In the genomic region with DNA sequence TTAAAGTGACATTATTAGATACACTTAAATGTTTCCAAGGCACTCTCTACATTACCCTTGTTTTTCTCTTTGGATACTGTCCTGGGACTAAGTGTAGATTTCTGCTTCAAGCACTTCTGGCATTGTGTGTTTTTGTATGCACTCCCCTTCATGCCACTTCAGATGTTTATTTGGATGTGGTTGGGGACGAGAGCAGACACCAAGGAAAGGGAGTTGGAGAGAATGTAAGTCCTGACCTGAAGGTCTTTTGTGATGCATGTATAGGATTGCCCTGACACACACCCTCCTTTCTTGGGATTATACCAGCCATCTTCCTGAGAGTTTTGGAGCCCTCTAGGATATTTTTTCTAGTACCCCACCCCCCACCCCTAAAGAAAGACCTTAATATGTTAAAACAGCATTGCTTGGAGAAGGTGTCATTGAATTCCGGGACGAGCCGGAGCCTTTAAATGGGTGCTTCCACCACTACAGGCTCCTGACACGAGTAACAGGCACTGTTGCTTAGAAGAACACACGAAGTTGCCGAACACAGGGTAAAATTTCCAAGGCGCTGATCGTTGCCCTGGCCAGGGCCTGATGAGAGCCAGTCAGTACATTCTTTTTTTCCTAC, we compare ENCODE assay signal across 19 cellular contexts. TPM values are rescaled to one million over a fixed set of nuclear protein-coding genes. Genes with fewer than 3 reads are reported as not detected.
A peak's percentile ranks its signal among the peaks of the same experiment; 100 is the strongest.
DNase-seq lines count a peak whose midpoint lies in the region; ATAC-seq and TF ChIP-seq lines count a peak whose summit lies in the region.
"Had no signal": no experiment of that assay in that cellular context is flagged by ENCODE, and none has a peak within 500 bp of the region (broad histone marks: within the 10 kb centered on the region; RNA-seq: fewer than 3 reads in every experiment).

No MANE protein-coding gene starts in this region.

- H3K4me3 ChIP-seq in SJSA1 (no peak overlapping the region), colonic mucosa (no peak overlapping the region)
- H3K4me3 ChIP-seq in naive thymus-derived CD4-positive, alpha-beta T cell (ENCODE audit: low read length): no peak overlapping the region
- H3K4me3 ChIP-seq: breast epithelium, K562, sigmoid colon had no signal

- POLR2A ChIA-PET in naive thymus-derived CD4-positive, alpha-beta T cell (lab: Charles Lee): no interaction called here

- no peaks in the 10 kb centered on the region for H3K27me3 Mint-ChIP-seq in activated T-cell treated with anti-CD3 and anti-CD28 coated beads, Interleukin-2, amount 50 U/mL, for 72 hours (ENCODE audit: low read depth)
- H3K27me3 Mint-ChIP-seq in naive thymus-derived CD4-positive, alpha-beta T cell: no peaks in the 10 kb centered on the region
- H3K27me3 Mint-ChIP-seq: natural killer cell treated with Interleukin-12 subunit alpha and Interleukin-12 subunit beta and Interleukin-15 and Interleukin-18, amount 100 ng/mL, for 72 hours had no signal

- CTCF ChIA-PET in naive thymus-derived CD4-positive, alpha-beta T cell (lab: Charles Lee): no interaction called here

- H3K9me3 ChIP-seq in SJSA1 (replicated peaks) (no peaks in the 10 kb centered on the region), colonic mucosa (no peaks in the 10 kb centered on the region)
- no peaks in the 10 kb centered on the region for H3K9me3 ChIP-seq in naive thymus-derived CD4-positive, alpha-beta T cell (ENCODE audit: control insufficient read depth in 2 of 3, low read length in 3 of 3)
- H3K9me3 ChIP-seq: BE2C, breast epithelium, sigmoid colon had no signal

- H3K4me1 Mint-ChIP-seq in activated T-cell treated with anti-CD3 and anti-CD28 coated beads, Interleukin-2, amount 50 U/mL, for 72 hours (ENCODE audit: low read depth): peaks cover under 1% of the 10 kb centered on the region
- H3K4me1 Mint-ChIP-seq in naive thymus-derived CD4-positive, alpha-beta T cell: peaks cover 13 to 63% (median 46%) of the 10 kb centered on the region in 7 donors

- no peak for TF ChIP-seq CTCF in colonic mucosa (IDR thresholded peaks at IDR 0.05)

- ATAC-seq in activated T-cell treated with anti-CD3 and anti-CD28 coated beads, Interleukin-2, amount 50 U/mL, for 72 hours (replicated peaks in 1 of 2): no peak
- no peak for ATAC-seq in naive thymus-derived CD4-positive, alpha-beta T cell
- ATAC-seq: K562; natural killer cell treated with Interleukin-12 subunit alpha and Interleukin-12 subunit beta and Interleukin-15 and Interleukin-18, amount 100 ng/mL, for 72 hours had no signal

- no peak overlapping the region for H3K27ac ChIP-seq in SJSA1
- H3K27ac ChIP-seq in naive thymus-derived CD4-positive, alpha-beta T cell (ENCODE audit: low read depth, low read length): no peak overlapping the region
- no peak overlapping the region for H3K27ac ChIP-seq in colonic mucosa
- H3K27ac ChIP-seq: breast epithelium, sigmoid colon had no signal

- peaks cover 67% of the 10 kb centered on the region for H3K36me3 ChIP-seq in SJSA1
- H3K36me3 ChIP-seq in naive thymus-derived CD4-positive, alpha-beta T cell (ENCODE audit: control insufficient read depth in 2 of 3, insufficient read depth in 3 of 3, low read length in 3 of 3): peaks cover 34 to 76% (median 49%) of the 10 kb centered on the region in 3 experiments
- peaks cover 10% of the 10 kb centered on the region for H3K36me3 ChIP-seq in colonic mucosa

- H3K4me1 ChIP-seq in SJSA1 (replicated peaks): peaks cover 12% of the 10 kb centered on the region
- no peaks in the 10 kb centered on the region for H3K4me1 ChIP-seq in naive thymus-derived CD4-positive, alpha-beta T cell (ENCODE audit: control insufficient read depth in 2 of 2, insufficient read depth in 2 of 2, low read length in 2 of 2)
- no peaks in the 10 kb centered on the region for H3K4me1 ChIP-seq in colonic mucosa
- H3K4me1 ChIP-seq: BE2C, breast epithelium, sigmoid colon had no signal

- no peaks in the 10 kb centered on the region for H3K27me3 ChIP-seq in SJSA1 (replicated peaks)
- H3K27me3 ChIP-seq in naive thymus-derived CD4-positive, alpha-beta T cell (ENCODE audit: control insufficient read depth in 2 of 2, insufficient read depth in 2 of 2, low read length in 2 of 2): no peaks in the 10 kb centered on the region
- no peaks in the 10 kb centered on the region for H3K27me3 ChIP-seq in colonic mucosa
- H3K27me3 ChIP-seq: BE2C, breast epithelium, sigmoid colon had no signal

- no peak overlapping the region for H3K9ac ChIP-seq in colonic mucosa (ENCODE audit: low read depth in 2 of 2, low read length in 2 of 2)

- H3K27ac Mint-ChIP-seq in activated T-cell treated with anti-CD3 and anti-CD28 coated beads, Interleukin-2, amount 50 U/mL, for 72 hours: peak overlapping the region; percentile 25
- peak overlapping the region in 7 of 9 donors; percentile 18 to 75 (median 70) for H3K27ac Mint-ChIP-seq in naive thymus-derived CD4-positive, alpha-beta T cell

- intact Hi-C loops in naive thymus-derived CD4-positive, alpha-beta T cell (cut with micrococcal nuclease): no loop called here
- intact Hi-C loops in colonic mucosa (cut with DNase I): loop anchor here (10.0 kb wide), 1 partner anchor 656 kb away; no protein-coding TSS in a partner anchor

- no peaks in the 10 kb centered on the region for H3K9me3 Mint-ChIP-seq in activated T-cell treated with anti-CD3 and anti-CD28 coated beads, Interleukin-2, amount 50 U/mL, for 72 hours
- H3K9me3 Mint-ChIP-seq in naive thymus-derived CD4-positive, alpha-beta T cell: no peaks in the 10 kb centered on the region
- H3K9me3 Mint-ChIP-seq: natural killer cell treated with Interleukin-12 subunit alpha and Interleukin-12 subunit beta and Interleukin-15 and Interleukin-18, amount 100 ng/mL, for 72 hours had no signal

- no peak for DNase-seq in activated T-cell treated with anti-CD3 and anti-CD28 coated beads, Interleukin-2, amount 50 U/mL, for 72 hours
- no peak for DNase-seq in activated T-cell treated with anti-CD3 and anti-CD28 coated beads, Interleukin-2, amount 50 U/mL, for 1 hour
- DNase-seq in EH (ENCODE audit: low read depth): peak; percentile 43
- peak; percentile 51 to 67 for DNase-seq in SJSA1 (ENCODE audit: low read depth in 1 of 2, low spot score in 2 of 2)
- DNase-seq in naive thymus-derived CD4-positive, alpha-beta T cell: no peak
- DNase-seq in NK-92 treated with Interleukin-12 subunit alpha and Interleukin-12 subunit beta, amount 100 ng/mL, for 24 hours (lab: John Stamatoyannopoulos, UW): no peak
- DNase-seq in SW480 (ENCODE audit: low spot score): no peak
- no peak for DNase-seq in colonic mucosa
- DNase-seq: activated CD4-positive, CD25-positive, alpha-beta regulatory T cell treated with anti-CD3 and anti-CD28 coated beads, Interleukin-2, amount 50 U/mL, for 72 hours; BE2C; cortex of kidney; EL; NCI-H69; posterior cingulate gyrus; sigmoid colon; stimulated activated CD8-positive, alpha-beta memory T cell treated with anti-CD3 and anti-CD28 coated beads, Interleukin-4, amount 100 ng/mL, for 48 hours had no signal

- peaks cover 11 to 27% of the 10 kb centered on the region in 2 donors for H3K36me3 Mint-ChIP-seq in activated T-cell treated with anti-CD3 and anti-CD28 coated beads, Interleukin-2, amount 50 U/mL, for 72 hours (ENCODE audit: insufficient read depth in 2 of 2)
- peaks cover 4 to 53% (median 33%) of the 10 kb centered on the region in 5 donors for H3K36me3 Mint-ChIP-seq in naive thymus-derived CD4-positive, alpha-beta T cell

- no peak overlapping the region for H3K4me3 Mint-ChIP-seq in activated T-cell treated with anti-CD3 and anti-CD28 coated beads, Interleukin-2, amount 50 U/mL, for 72 hours
- no peak overlapping the region for H3K4me3 Mint-ChIP-seq in naive thymus-derived CD4-positive, alpha-beta T cell
- H3K4me3 Mint-ChIP-seq: natural killer cell treated with Interleukin-12 subunit alpha and Interleukin-12 subunit beta and Interleukin-15 and Interleukin-18, amount 100 ng/mL, for 72 hours had no signal

RNA-seq across cellular contexts. Expression of gene PSMD6, which starts 22.7 kb away (rescaled TPM):
- 10 to 100 TPM; 83.4 to 90.3 TPM for total RNA-seq in activated T-cell treated with anti-CD3 and anti-CD28 coated beads, Interleukin-2, amount 50 U/mL, for 72 hours
- 135 and 139 TPM in 2 replicates for total RNA-seq in SJSA1 (2014; rRNA removed; shearing (Covaris generic))
- 100 to 1,000 TPM in 1 of 5 experiments, 10 to 100 TPM in 4; 63.4 to 103 (median 84.1) TPM for total RNA-seq in naive thymus-derived CD4-positive, alpha-beta T cell
- polyA plus RNA-seq in naive thymus-derived CD4-positive, alpha-beta T cell: 100 to 1,000 TPM; 119 to 134 TPM
- total RNA-seq in colonic mucosa: 10 to 100 TPM; 50.3 to 75.8 TPM

Comparison
In these comparisons a context has a peak if more than half of its experiments do, and no peak if none do; other contexts are left out.
1. DNase-seq: peak in EH (single experiment) and SJSA1 (2 of 2); none in activated T-cell treated with anti-CD3 and anti-CD28 coated beads, Interleukin-2, amount 50 U/mL, for 72 hours (0 of 2), activated T-cell treated with anti-CD3 and anti-CD28 coated beads, Interleukin-2, amount 50 U/mL, for 1 hour (single experiment), naive thymus-derived CD4-positive, alpha-beta T cell (0 of 9), NK-92 treated with Interleukin-12 subunit alpha and Interleukin-12 subunit beta, amount 100 ng/mL, for 24 hours (single experiment), SW480 (single experiment) and colonic mucosa (single experiment).